Comparison of ENCODE assay signal across 8 cellular contexts in the genomic region with DNA sequence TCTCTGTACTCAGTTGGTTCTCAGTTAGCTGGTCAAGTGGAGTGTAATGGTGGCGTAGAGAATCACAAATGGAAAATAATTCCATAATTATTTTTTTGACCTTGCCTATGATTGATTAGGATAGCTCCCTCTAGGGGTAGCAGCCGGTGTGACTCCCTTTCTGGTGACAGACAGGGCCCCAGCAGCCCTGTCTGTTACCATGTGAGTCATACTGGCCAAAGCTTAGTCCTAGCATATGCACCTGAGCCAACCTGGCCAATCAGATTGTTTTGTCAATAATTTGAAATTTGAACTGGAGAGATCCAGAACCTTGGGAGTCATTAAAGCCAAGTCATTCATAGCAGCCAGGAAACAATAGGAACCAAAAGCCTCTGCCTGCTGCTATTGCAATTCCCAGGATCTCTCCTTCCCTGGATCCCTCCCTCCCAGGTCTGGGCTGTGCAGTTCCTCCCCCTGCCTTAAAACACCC. TPM values are rescaled to one million over a fixed set of nuclear protein-coding genes. Genes with fewer than 3 reads are reported as not detected.
A peak's percentile ranks its signal among the peaks of the same experiment; 100 is the strongest.
DNase-seq lines count a peak whose midpoint lies in the region; ATAC-seq and TF ChIP-seq lines count a peak whose summit lies in the region.

No MANE protein-coding gene starts in this region.

- WGBS in lower leg skin, 2 donors, result 9% methylated on average over 2 of the region's 2 CpGs

- CTCF ChIA-PET in GM10248 (lab: Yijun Ruan, JAX), result interaction anchor here (0.6 to 32.0 kb wide), 43 partner anchors 2 to 582 kb away, joined by 3 to 584 read pairs (median 5); partner anchors contain the start of genes CDK5RAP3, LRRC46, MRPL10 and OSBPL7

- no peak overlapping the region for H3K4me3 ChIP-seq in coronary artery
- no peak overlapping the region for H3K4me3 ChIP-seq in lower leg skin (ENCODE audit: low read depth, poor library complexity, severe bottlenecking)

- DNase-seq in GM10248 (ENCODE audit: extremely low spot score), result peak; percentile 88
- peak; percentile 52 for DNase-seq in NCI-H526 treated with DMSO at 0.1 percent for 48 hours (lab: John Stamatoyannopoulos, UW)
- DNase-seq in activated CD4-positive, alpha-beta T cell treated with anti-CD3 and anti-CD28 coated beads, Interleukin-2, amount 50 U/mL, for 1 hour, result peak; percentile 71
- no peak for DNase-seq in coronary artery (ENCODE audit: low spot score)
- peak; percentile 66 to 92 for DNase-seq in lower leg skin (ENCODE audit: low spot score in 2 of 2)
- peak; percentile 66 to 70 (median 69) for DNase-seq in stimulated activated CD4-positive, alpha-beta T cell treated with anti-CD3 and anti-CD28 coated beads, TNF-alpha, amount 100 ng/mL, for 48 hours (ENCODE audit: low read depth in 3 of 3)

- POLR2A ChIA-PET in GM10248 (lab: Yijun Ruan, JAX), result interaction anchor here (0.7 kb wide), 1 partner anchor 115 kb away, joined by 5 read pairs; the partner anchor contains the start of genes LRRC46 and MRPL10

- ATAC-seq in HG03460 (IDR thresholded peaks at IDR 0.05; ENCODE audit: unreplicated experiment) (peak; percentile 42), HG02870 (IDR thresholded peaks at IDR 0.05; ENCODE audit: unreplicated experiment) (no peak)

- H3K27ac ChIP-seq in coronary artery, result no peak overlapping the region

- intact Hi-C loops in lower leg skin (cut with DNase I; ENCODE audit: low total_unique reads), result loop anchor here (2.0 kb wide), 1 partner anchor 98 kb away; no protein-coding TSS in a partner anchor

- TF ChIP-seq CTCF in GM10248 (IDR thresholded peaks at IDR 0.05; ENCODE audit: control extremely low read depth, extremely low read depth, low read depth, missing control alignments), result peak; percentile 69
- peak; percentile 72 for TF ChIP-seq CTCF in coronary artery (IDR thresholded peaks at IDR 0.05)
- TF ChIP-seq CTCF in lower leg skin (IDR thresholded peaks at IDR 0.05), result peak in 1 of 3 donors; percentile 49

- no peak for TF ChIP-seq POLR2A in lower leg skin (IDR thresholded peaks at IDR 0.05)

RNA-seq across cellular contexts. Expression of gene PNPO, which starts 5.6 kb away (rescaled TPM):
- total RNA-seq in lower leg skin, result 10 to 100 TPM; 20.2 to 36.8 (median 30.3) TPM

RNA-seq across cellular contexts. Expression of gene PRR15L, which starts 10.7 kb away (rescaled TPM):
- 10 to 100 TPM in 3 of 4 donors, 1 to 10 TPM in 1; 9.9 to 45.1 (median 24.3) TPM for total RNA-seq in lower leg skin

RNA-seq across cellular contexts. Expression of gene CDK5RAP3, which starts 23.9 kb away (rescaled TPM):
- 100 to 1,000 TPM in 3 of 4 donors, 10 to 100 TPM in 1; 95.8 to 115 (median 107) TPM for total RNA-seq in lower leg skin

RNA-seq across cellular contexts. Expression of gene SP2, which starts 50.9 kb away (rescaled TPM):
- 10 to 100 TPM in 2 of 4 donors, 1 to 10 TPM in 2; 5.1 to 12.6 (median 8.1) TPM for total RNA-seq in lower leg skin
